9 cellular contexts compared by ENCODE assay signal in genomic region chr19:46783670-46784069, GRCh38. TPM values are rescaled to one million over a fixed set of nuclear protein-coding genes. Genes with fewer than 3 reads are reported as not detected.
DNase-seq lines count a peak whose midpoint lies in the region; ATAC-seq, FAIRE-seq and TF ChIP-seq lines count a peak whose summit lies in the region.
"Had no signal": no experiment of that assay in that cellular context is flagged by ENCODE, and none has a peak within 500 bp of the region (broad histone marks: within the 10 kb centered on the region; RNA-seq: fewer than 3 reads in every experiment).

No MANE protein-coding gene starts in this region.

- peak overlapping the region; percentile 92 for H3K4me3 Mint-ChIP-seq in T-helper 2 cell treated with Interferon-gamma antibody and Interleukin-4, amounts not matched to agents 5 μg/mL and 100 μg/mL, for 36 hours
- H3K4me3 Mint-ChIP-seq in dendritic cell treated with granulocyte-macrophage colony-stimulating factor and Interleukin-4, amounts not matched to agents 40 ng/mL and 50 ng/mL, for 4 days: peak overlapping the region; percentile 1
- peak overlapping the region; percentile 22 to 32 for H3K4me3 Mint-ChIP-seq in stimulated activated naive B cell treated with anti-CD40 and anti-IgM and Interleukin-4, amounts not matched to agents 10 μg/mL and 1 μg/mL and 100 μg/mL, for 72 hours

- no peak for TF ChIP-seq CTCF in D721Med (IDR thresholded peaks at IDR 0.05; ENCODE audit: insufficient read depth, missing control alignments)

- no peak for DNase-seq in T-helper 2 cell treated with Interferon-gamma antibody and Interleukin-4, amounts not matched to agents 5 μg/mL and 100 μg/mL, for 36 hours (ENCODE audit: low spot score)
- DNase-seq in T-helper 2 cell (no peak), NCI-H345 (lab: John Stamatoyannopoulos, UW) (peak; percentile 75), iPS-NIHi11 (ENCODE audit: low spot score) (no peak), posterior vena cava (ENCODE audit: low spot score) (no peak), D721Med (ENCODE audit: insufficient read length, low spot score) (no peak)
- no peak for DNase-seq in stimulated activated naive B cell treated with anti-CD40 and anti-IgM and Interleukin-4, amounts not matched to agents 10 μg/mL and 1 μg/mL and 100 μg/mL, for 72 hours

- no peak for FAIRE-seq in D721Med (lab: Jason Lieb, UNC)

- H3K27me3 Mint-ChIP-seq in T-helper 2 cell treated with Interferon-gamma antibody and Interleukin-4, amounts not matched to agents 5 μg/mL and 100 μg/mL, for 36 hours (ENCODE audit: low read depth): no peaks in the 10 kb centered on the region
- no peaks in the 10 kb centered on the region for H3K27me3 Mint-ChIP-seq in dendritic cell treated with granulocyte-macrophage colony-stimulating factor and Interleukin-4, amounts not matched to agents 40 ng/mL and 50 ng/mL, for 4 days
- H3K27me3 Mint-ChIP-seq in stimulated activated naive B cell treated with anti-CD40 and anti-IgM and Interleukin-4, amounts not matched to agents 10 μg/mL and 1 μg/mL and 100 μg/mL, for 72 hours: no peaks in the 10 kb centered on the region

- peaks cover 63% of the 10 kb centered on the region for H3K36me3 Mint-ChIP-seq in T-helper 2 cell treated with Interferon-gamma antibody and Interleukin-4, amounts not matched to agents 5 μg/mL and 100 μg/mL, for 36 hours (ENCODE audit: low read depth)
- peaks cover 79% of the 10 kb centered on the region for H3K36me3 Mint-ChIP-seq in dendritic cell treated with granulocyte-macrophage colony-stimulating factor and Interleukin-4, amounts not matched to agents 40 ng/mL and 50 ng/mL, for 4 days (ENCODE audit: low read depth)
- H3K36me3 Mint-ChIP-seq in stimulated activated naive B cell treated with anti-CD40 and anti-IgM and Interleukin-4, amounts not matched to agents 10 μg/mL and 1 μg/mL and 100 μg/mL, for 72 hours: peaks cover 46 to 65% of the 10 kb centered on the region in 2 donors

- intact Hi-C loops in dendritic cell treated with granulocyte-macrophage colony-stimulating factor and Interleukin-4, amounts not matched to agents 40 ng/mL and 50 ng/mL, for 4 days (cut with micrococcal nuclease): no loop called here
- intact Hi-C loops in posterior vena cava (cut with DNase I): no loop called here

- peaks cover 40% of the 10 kb centered on the region for H3K4me1 Mint-ChIP-seq in T-helper 2 cell treated with Interferon-gamma antibody and Interleukin-4, amounts not matched to agents 5 μg/mL and 100 μg/mL, for 36 hours (ENCODE audit: low read depth)
- peaks cover 62% of the 10 kb centered on the region for H3K4me1 Mint-ChIP-seq in dendritic cell treated with granulocyte-macrophage colony-stimulating factor and Interleukin-4, amounts not matched to agents 40 ng/mL and 50 ng/mL, for 4 days (ENCODE audit: low read depth)
- H3K4me1 Mint-ChIP-seq in stimulated activated naive B cell treated with anti-CD40 and anti-IgM and Interleukin-4, amounts not matched to agents 10 μg/mL and 1 μg/mL and 100 μg/mL, for 72 hours: peaks cover 37 to 69% of the 10 kb centered on the region in 2 donors

- H3K9me3 Mint-ChIP-seq in T-helper 2 cell treated with Interferon-gamma antibody and Interleukin-4, amounts not matched to agents 5 μg/mL and 100 μg/mL, for 36 hours: no peaks in the 10 kb centered on the region
- H3K9me3 Mint-ChIP-seq in dendritic cell treated with granulocyte-macrophage colony-stimulating factor and Interleukin-4, amounts not matched to agents 40 ng/mL and 50 ng/mL, for 4 days: no peaks in the 10 kb centered on the region
- no peaks in the 10 kb centered on the region for H3K9me3 Mint-ChIP-seq in stimulated activated naive B cell treated with anti-CD40 and anti-IgM and Interleukin-4, amounts not matched to agents 10 μg/mL and 1 μg/mL and 100 μg/mL, for 72 hours

- peak overlapping the region; percentile 90 for H3K27ac Mint-ChIP-seq in T-helper 2 cell treated with Interferon-gamma antibody and Interleukin-4, amounts not matched to agents 5 μg/mL and 100 μg/mL, for 36 hours
- H3K27ac Mint-ChIP-seq in dendritic cell treated with granulocyte-macrophage colony-stimulating factor and Interleukin-4, amounts not matched to agents 40 ng/mL and 50 ng/mL, for 4 days: peak overlapping the region; percentile 90
- H3K27ac Mint-ChIP-seq in stimulated activated naive B cell treated with anti-CD40 and anti-IgM and Interleukin-4, amounts not matched to agents 10 μg/mL and 1 μg/mL and 100 μg/mL, for 72 hours: peak overlapping the region; percentile 71

- ATAC-seq in stimulated activated naive B cell treated with anti-CD40 and anti-IgM and Interleukin-4, amounts not matched to agents 10 μg/mL and 1 μg/mL and 100 μg/mL, for 72 hours (replicated peaks): no peak
- ATAC-seq: activated CD4-positive, CD25-positive, alpha-beta regulatory T cell treated with anti-CD3 and anti-CD28 coated beads, Interleukin-2, amount 50 U/mL, for 24 hours had no signal

RNA-seq across cellular contexts. Expression of gene SLC1A5, which starts 4.7 kb away (rescaled TPM):
- 10 to 100 TPM; 56.6 to 95.5 TPM for total RNA-seq in posterior vena cava

RNA-seq across cellular contexts. Expression of gene STRN4, which starts 37.4 kb away (rescaled TPM):
- 10 to 100 TPM; 58.6 to 71.8 TPM for total RNA-seq in posterior vena cava

RNA-seq across cellular contexts. Expression of gene FKRP, which starts 37.8 kb away (rescaled TPM):
- 10 to 100 TPM; 15.2 to 18.6 TPM for total RNA-seq in posterior vena cava

Comparison
In these comparisons a context has a peak if more than half of its experiments do, and no peak if none do; other contexts are left out.
1. H3K4me3 Mint-ChIP-seq: peak in every context shown above with its lines; median percentile 92 in T-helper 2 cell treated with Interferon-gamma antibody and Interleukin-4, amounts not matched to agents 5 μg/mL and 100 μg/mL, for 36 hours; 27 in stimulated activated naive B cell treated with anti-CD40 and anti-IgM and Interleukin-4, amounts not matched to agents 10 μg/mL and 1 μg/mL and 100 μg/mL, for 72 hours; 1 in dendritic cell treated with granulocyte-macrophage colony-stimulating factor and Interleukin-4, amounts not matched to agents 40 ng/mL and 50 ng/mL, for 4 days.